ENCODE assay signal across 20 cellular contexts in the genomic region with DNA sequence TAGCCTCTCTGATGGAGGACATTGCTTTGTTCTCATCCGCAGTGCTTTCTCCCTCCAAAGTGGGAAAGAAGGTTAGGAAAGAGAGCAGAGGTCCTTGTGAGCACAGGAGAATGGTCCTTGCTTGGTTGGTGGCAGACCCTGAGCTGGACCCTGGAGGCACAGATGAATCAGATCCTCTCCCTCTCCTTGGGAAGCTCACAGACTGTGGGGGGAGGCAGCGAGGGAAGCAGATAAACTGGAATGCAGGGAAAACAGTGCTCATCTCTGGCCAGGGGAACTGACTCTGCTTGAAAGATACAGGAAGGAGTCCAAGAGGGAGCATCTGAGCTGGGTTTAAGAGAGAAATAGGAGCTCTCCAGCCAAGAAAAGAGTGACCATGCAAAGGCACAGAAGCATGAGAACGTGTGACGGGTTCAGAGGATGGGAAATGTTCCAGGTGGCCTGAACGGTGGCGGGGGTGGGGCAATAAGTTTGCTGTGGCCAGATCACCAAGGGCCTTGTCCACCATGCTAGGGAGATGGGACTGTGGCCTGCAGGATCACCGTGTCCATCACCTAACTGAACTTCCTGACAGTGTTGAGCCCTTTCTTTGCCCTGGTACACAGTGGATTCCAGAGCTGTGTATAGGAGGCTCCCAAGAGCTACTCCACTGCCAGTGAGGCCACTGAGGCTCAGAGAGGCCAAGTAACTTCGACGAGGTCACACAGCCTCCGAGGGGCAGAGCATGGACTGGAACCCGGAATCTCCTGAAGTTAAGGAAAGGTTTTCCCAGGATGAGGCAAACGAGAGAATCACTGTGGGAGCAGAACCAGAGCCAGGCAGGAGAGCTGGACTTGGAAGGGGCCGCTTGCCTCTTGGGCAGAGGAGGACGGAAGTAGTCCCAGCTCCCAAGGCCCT. TPM values are rescaled to one million over a fixed set of nuclear protein-coding genes. Genes with fewer than 3 reads are reported as not detected.
A peak's percentile ranks its signal among the peaks of the same experiment; 100 is the strongest.
DNase-seq lines count a peak whose midpoint lies in the region; ATAC-seq, FAIRE-seq and TF ChIP-seq lines count a peak whose summit lies in the region.
"Had no signal": no experiment of that assay in that cellular context is flagged by ENCODE, and none has a peak within 500 bp of the region (broad histone marks: within the 10 kb centered on the region; RNA-seq: fewer than 3 reads in every experiment).

No MANE protein-coding gene starts in this region.

- peak; percentile 51 for DNase-seq in ELF-1 (ENCODE audit: low read depth, low spot score)
- peak; percentile 55 for DNase-seq in RCC 7860 (ENCODE audit: low spot score)
- DNase-seq in chondrocyte (ENCODE audit: low spot score), result no peak
- DNase-seq in osteoblast (ENCODE audit: insufficient read length, low spot score, missing footprints), result peak; percentile 82
- no peak for DNase-seq in PC-3
- DNase-seq in GM20000 (ENCODE audit: low spot score), result no peak
- no peak for DNase-seq in GM12892 (ENCODE audit: insufficient read length)
- DNase-seq: activated effector memory CD4-positive, alpha-beta T cell treated with Interleukin-2 at 50 U/mL for 16 hours; adrenal gland; AML-193; GOT3; left lung; NCI-H1930; SHP77; stimulated activated CD4-positive, alpha-beta T cell treated with anti-CD3 and anti-CD28 coated beads, Interleukin-4, amount 100 ng/mL, for 1 hour; T-helper 17 cell had no signal

- H3K9me2 ChIP-seq in PC-3 (replicated peaks; ENCODE audit: low read length), result no peaks in the 10 kb centered on the region

- H3K4me3 Mint-ChIP-seq in chondrocyte (ENCODE audit: unreplicated experiment), result peak overlapping the region; percentile 73
- H3K4me3 Mint-ChIP-seq: T-helper 17 cell had no signal

- H3K79me2 ChIP-seq in osteoblast (ENCODE audit: insufficient read depth, low read length) (no peaks in the 10 kb centered on the region), PC-3 (ENCODE audit: low read length) (no peaks in the 10 kb centered on the region)

- no peaks in the 10 kb centered on the region for H3F3A ChIP-seq in PC-3 (ENCODE audit: low read length, unreplicated experiment)

- TF ChIP-seq POLR2A in GM12892 (IDR thresholded peaks at IDR 0.05; ENCODE audit: low read depth, low read length), result no peak

- no peak overlapping the region for H3K9ac ChIP-seq in PC-3 (ENCODE audit: low read length)

- intact Hi-C loops in PC-3 (cut with micrococcal nuclease), result no loop called here

- H3K36me3 ChIP-seq in osteoblast (ENCODE audit: insufficient read depth, low read length) (no peaks in the 10 kb centered on the region), PC-3 (ENCODE audit: low read depth, low read length) (no peaks in the 10 kb centered on the region)
- H3K36me3 ChIP-seq: adrenal gland, left lung had no signal

- no peak overlapping the region for H3K4me2 ChIP-seq in osteoblast (ENCODE audit: insufficient read depth, low read length)
- H3K4me2 ChIP-seq in PC-3 (ENCODE audit: low read length), result no peak overlapping the region

- CTCF ChIA-PET in PC-3 (lab: Charles Lee), result interaction anchor here (0.5 kb wide), 1 partner anchor 294 kb away, joined by 3 read pairs; no protein-coding TSS in a partner anchor

- no peak for ATAC-seq in PC-3
- ATAC-seq: activated CD4-positive, CD25-positive, alpha-beta regulatory T cell treated with anti-CD3 and anti-CD28 coated beads, Interleukin-2, amount 50 U/mL, for 24 hours; left lung; sciatic nerve; T-helper 17 cell had no signal

- H3K27ac ChIP-seq in osteoblast (ENCODE audit: low read depth, low read length) (no peak overlapping the region), PC-3 (ENCODE audit: low read length) (no peak overlapping the region)
- H3K27ac ChIP-seq: adrenal gland, left lung had no signal

- peak; percentile 8 for FAIRE-seq in RCC 7860 (lab: Jason Lieb, UNC)
- no peak for FAIRE-seq in GM12892 (lab: Jason Lieb, UNC)
- FAIRE-seq: colon, endometrium had no signal

- TF ChIP-seq CTCF in chondrocyte (IDR thresholded peaks at IDR 0.05) (no peak), osteoblast (IDR thresholded peaks at IDR 0.05; ENCODE audit: extremely low read depth, low read depth, low read length) (no peak), PC-3 (conservative IDR thresholded peaks at IDR 0.05; ENCODE audit: low read depth, low read length) (no peak), GM20000 (IDR thresholded peaks at IDR 0.05; ENCODE audit: extremely low read depth, missing control alignments) (no peak)

- H3K9me3 ChIP-seq in osteoblast (ENCODE audit: low read depth, low read length) (no peaks in the 10 kb centered on the region), PC-3 (ENCODE audit: low read length) (no peaks in the 10 kb centered on the region)
- H3K9me3 ChIP-seq: adrenal gland, left lung had no signal

- peaks cover 81% of the 10 kb centered on the region for H4K20me1 ChIP-seq in osteoblast (ENCODE audit: insufficient read depth, low read length)
- no peaks in the 10 kb centered on the region for H4K20me1 ChIP-seq in PC-3 (ENCODE audit: low read length)

- no peaks in the 10 kb centered on the region for H3K36me3 Mint-ChIP-seq in chondrocyte (ENCODE audit: low read depth)

- H3K27me3 ChIP-seq in osteoblast (ENCODE audit: insufficient read depth, low read length) (no peaks in the 10 kb centered on the region), PC-3 (ENCODE audit: low read length) (no peaks in the 10 kb centered on the region)
- H3K27me3 ChIP-seq: adrenal gland had no signal

- H3K27me3 Mint-ChIP-seq in chondrocyte (ENCODE audit: low read depth), result no peaks in the 10 kb centered on the region

- POLR2A ChIA-PET in PC-3 (lab: Charles Lee; ENCODE audit: unreplicated experiment), result no interaction called here

- H3K4me3 ChIP-seq in osteoblast (ENCODE audit: insufficient read depth, low read length) (no peak overlapping the region), PC-3 (ENCODE audit: low read length) (no peak overlapping the region)
- H3K4me3 ChIP-seq: adrenal gland, left lung had no signal

- H3K4me1 ChIP-seq in osteoblast (ENCODE audit: insufficient read depth, low read length) (no peaks in the 10 kb centered on the region), PC-3 (ENCODE audit: insufficient read depth, low read length) (no peaks in the 10 kb centered on the region)
- H3K4me1 ChIP-seq: adrenal gland had no signal

- no peak overlapping the region for H2AFZ ChIP-seq in osteoblast (ENCODE audit: low read length)
- no peak overlapping the region for H2AFZ ChIP-seq in PC-3 (ENCODE audit: low read length)

- peak overlapping the region; percentile 95 for H3K27ac Mint-ChIP-seq in chondrocyte (ENCODE audit: unreplicated experiment)
- H3K27ac Mint-ChIP-seq: T-helper 17 cell had no signal

- H3K9me3 Mint-ChIP-seq in chondrocyte (ENCODE audit: low read depth), result no peaks in the 10 kb centered on the region

- no TSS peak for BruUV-seq in PC-3 (replicated peaks; lab: Mats Ljungman, UMichigan)

- peaks cover 94% of the 10 kb centered on the region for H3K4me1 Mint-ChIP-seq in chondrocyte (ENCODE audit: low read depth)

RNA-seq across cellular contexts. Expression of a gene that starts 52.3 kb away (rescaled TPM):
- total RNA-seq in chondrocyte (17.3 to 36.2 TPM (median 17.4 TPM) in 3 replicates), osteoblast (2.4 and 2.9 TPM in 2 replicates), PC-3 (2014; rRNA removed) (1.7 and 2.6 TPM in 2 replicates)
- polyA plus RNA-seq in GM12892 (2012; ENCODE audit: missing spikeins), result not detected
- total RNA-seq: left lung, T-helper 17 cell had no signal

Comparison
In these comparisons a context has a peak if more than half of its experiments do, and no peak if none do; other contexts are left out.
1. DNase-seq: peak in ELF-1 (single experiment), RCC 7860 (single experiment) and osteoblast (single experiment); none in chondrocyte (single experiment), PC-3 (single experiment), GM20000 (single experiment) and GM12892 (single experiment).